Comparison of ENCODE assay signal across 8 cellular contexts in genomic region chr22:20551805-20552449, GRCh38. TPM values are rescaled to one million over a fixed set of nuclear protein-coding genes. Genes with fewer than 3 reads are reported as not detected.
DNase-seq lines count a peak whose midpoint lies in the region; TF ChIP-seq lines count a peak whose summit lies in the region.

No MANE protein-coding gene starts in this region.

- H3K4me1 ChIP-seq in mesenchymal stem cell (ENCODE audit: control insufficient read depth, insufficient read depth, low read depth, low read length) (peaks cover 58% of the 10 kb centered on the region), stomach (peaks cover 60 to 86% (median 69%) of the 10 kb centered on the region in 4 donors)

- in situ Hi-C loops in GM13977 (cut with MboI; ENCODE audit: low pct_unique_long_range_greater_than_20kb, low sequenced_read_pairs, unreplicated experiment): no loop called here

- peak overlapping the region in 1 of 2 experiments; percentile 52 for H3K4ac ChIP-seq in mesenchymal stem cell (ENCODE audit: low read depth in 1 of 2, low read length in 2 of 2)

- H3K18ac ChIP-seq in mesenchymal stem cell (ENCODE audit: low read depth in 1 of 2, low read length in 2 of 2): peak overlapping the region; percentile 40 to 82

- peak overlapping the region in 1 of 2 experiments; percentile 53 for H3K23ac ChIP-seq in mesenchymal stem cell (ENCODE audit: low read length in 2 of 2)

- peak overlapping the region; percentile 94 for H2BK5ac ChIP-seq in mesenchymal stem cell (ENCODE audit: low read depth, low read length, poor library complexity, severe bottlenecking)

- H3K9ac ChIP-seq in mesenchymal stem cell (ENCODE audit: low read length): peak overlapping the region; percentile 89

- TF ChIP-seq CTCF in stomach (IDR thresholded peaks at IDR 0.05) (peak in 1 of 7 experiments; percentile 20), GM13977 (IDR thresholded peaks at IDR 0.05; ENCODE audit: extremely low read depth, insufficient read depth, missing control alignments) (no peak)

- H3K4me3 ChIP-seq in mesenchymal stem cell (ENCODE audit: insufficient read depth in 1 of 2, low read depth in 1 of 2, low read length in 2 of 2) (peak overlapping the region in 1 of 2 experiments; percentile 55), stomach (peak overlapping the region in 1 of 4 donors; percentile 10)

- H4K8ac ChIP-seq in mesenchymal stem cell (ENCODE audit: low read length): peak overlapping the region; percentile 48

- intact Hi-C loops in stomach (cut with DNase I; ENCODE audit: low total_unique reads): loop anchor here (10.0 kb wide), 1 partner anchor 47 kb away; the partner anchor contains the start of gene MED15

- peak overlapping the region; percentile 41 for H2BK15ac ChIP-seq in mesenchymal stem cell (ENCODE audit: low read depth, poor library complexity, severe bottlenecking)

- H3K9me3 ChIP-seq in mesenchymal stem cell (ENCODE audit: control insufficient read depth, low read length): no peaks in the 10 kb centered on the region
- H3K9me3 ChIP-seq in stomach: no peaks in the 10 kb centered on the region

- TF ChIP-seq POLR2A in stomach (IDR thresholded peaks at IDR 0.05): no peak

- H3K27ac ChIP-seq in mesenchymal stem cell (ENCODE audit: low read length, poor library complexity, severe bottlenecking): peak overlapping the region; percentile 98
- peak overlapping the region; percentile 83 to 90 (median 88) for H3K27ac ChIP-seq in stomach

- H3K79me1 ChIP-seq in mesenchymal stem cell (replicated peaks; ENCODE audit: low read length, poor library complexity, severe bottlenecking): peaks cover 5% of the 10 kb centered on the region

- no peak overlapping the region for H3K4me2 ChIP-seq in mesenchymal stem cell (ENCODE audit: low read length, poor library complexity, severe bottlenecking)

- no peak overlapping the region for H2AFZ ChIP-seq in mesenchymal stem cell (ENCODE audit: low read depth, low read length)

- peak overlapping the region in 1 of 2 experiments; percentile 58 for H3K14ac ChIP-seq in mesenchymal stem cell (ENCODE audit: low read length in 2 of 2)

- WGBS in mesenchymal stem cell: 84% methylated on average over 8 of the region's 8 CpGs
- 24 to 52% (median 43%) methylated on average over 5 to 8 of the region's 8 CpGs for WGBS in stomach, 5 donors

- H2BK12ac ChIP-seq in mesenchymal stem cell (ENCODE audit: low read length in 2 of 2): peak overlapping the region; percentile 33 to 38

- TF ChIP-seq EP300 in stomach (IDR thresholded peaks at IDR 0.05): no peak

- peak overlapping the region; percentile 99 for H2AK5ac ChIP-seq in mesenchymal stem cell (ENCODE audit: low read length, severe bottlenecking)

- H3K36me3 ChIP-seq in mesenchymal stem cell (ENCODE audit: control insufficient read depth in 1 of 2, insufficient read depth in 2 of 2, low read depth in 1 of 2, low read length in 2 of 2): peaks cover 30 to 41% of the 10 kb centered on the region in 2 experiments
- H3K36me3 ChIP-seq in stomach: peaks cover 26 to 51% (median 50%) of the 10 kb centered on the region in 4 donors

- peak; percentile 45 for DNase-seq in NCI-H1436 (lab: John Stamatoyannopoulos, UW)
- DNase-seq in NCI-H1436 treated with DMSO at 0.1 percent for 48 hours (lab: John Stamatoyannopoulos, UW): no peak
- DNase-seq in brain pericyte (ENCODE audit: low read depth, low spot score): peak; percentile 71
- DNase-seq in mesenchymal stem cell: no peak
- DNase-seq in stomach: no peak
- no peak for DNase-seq in GM13977 (ENCODE audit: low spot score)
- no peak for DNase-seq in NCI-H526 (lab: John Stamatoyannopoulos, UW)
- no peak for DNase-seq in ecto neural progenitor cell (ENCODE audit: low spot score)

- peak overlapping the region; percentile 65 for H4K91ac ChIP-seq in mesenchymal stem cell (ENCODE audit: low read length)

- no peaks in the 10 kb centered on the region for H3K27me3 ChIP-seq in mesenchymal stem cell (ENCODE audit: control insufficient read depth in 1 of 2, insufficient read depth in 1 of 2, low read length in 2 of 2)
- H3K27me3 ChIP-seq in stomach: no peaks in the 10 kb centered on the region

- H2BK120ac ChIP-seq in mesenchymal stem cell (ENCODE audit: low read depth, low read length): peak overlapping the region; percentile 1

RNA-seq across cellular contexts. Expression of gene MED15, which starts 44.5 kb away (rescaled TPM):
- 63.2 TPM for polyA plus RNA-seq in mesenchymal stem cell (2013, experiment 1 of 2)
- 60.2 TPM for polyA plus RNA-seq in mesenchymal stem cell (2013, experiment 2 of 2)
- total RNA-seq in stomach: 100 to 1,000 TPM in 3 of 5 donors, 10 to 100 TPM in 2; 28.3 to 289 (median 135) TPM
- 10 to 100 TPM; 29.3 to 41.9 (median 39.3) TPM for polyA plus RNA-seq in stomach

RNA-seq across cellular contexts. Expression of gene KLHL22, which starts 56.3 kb away (rescaled TPM):
- polyA plus RNA-seq in mesenchymal stem cell (2013, experiment 1 of 2): 10.8 TPM
- polyA plus RNA-seq in mesenchymal stem cell (2013, experiment 2 of 2): 10.8 TPM
- total RNA-seq in stomach: 10 to 100 TPM in 4 of 5 donors, 1 to 10 TPM in 1; 7.0 to 26.5 (median 22.8) TPM
- polyA plus RNA-seq in stomach: 10 to 100 TPM in 2 of 3 donors, 1 to 10 TPM in 1; 7.0 to 10.8 (median 10.2) TPM

Comparison
In these comparisons a context has a peak if more than half of its experiments do, and no peak if none do; other contexts are left out.
1. DNase-seq: peak in NCI-H1436 (single experiment) and brain pericyte (single experiment); none in NCI-H1436 treated with DMSO at 0.1 percent for 48 hours (single experiment), mesenchymal stem cell (single experiment), stomach (single experiment), GM13977 (single experiment), NCI-H526 (0 of 2) and ecto neural progenitor cell (single experiment).